In genomic region chr5:27026791-27027190, GRCh38 we compare ENCODE assay signal across 20 cellular contexts. TPM values are rescaled to one million over a fixed set of nuclear protein-coding genes. Genes with fewer than 3 reads are reported as not detected.
A peak's percentile ranks its signal among the peaks of the same experiment; 100 is the strongest.
DNase-seq lines count a peak whose midpoint lies in the region; ATAC-seq, FAIRE-seq and TF ChIP-seq lines count a peak whose summit lies in the region.
"Had no signal": no experiment of that assay in that cellular context is flagged by ENCODE, and none has a peak within 500 bp of the region (broad histone marks: within the 10 kb centered on the region; RNA-seq: fewer than 3 reads in every experiment).

No MANE protein-coding gene starts in this region.

- no peak for TF ChIP-seq CTCF in RWPE2 (IDR thresholded peaks at IDR 0.05; ENCODE audit: poor library complexity, severe bottlenecking)
- no peak for TF ChIP-seq CTCF in MM.1S (IDR thresholded peaks at IDR 0.05; ENCODE audit: low read length)

- ATAC-seq in RWPE2 (ENCODE audit: low read depth), result peak; percentile 25; the same call in 1 of the 3 replicates

- H3K9me3 ChIP-seq in RWPE2 (ENCODE audit: severe bottlenecking) (no peaks in the 10 kb centered on the region), MM.1S (replicated peaks; ENCODE audit: insufficient read depth, low read length) (no peaks in the 10 kb centered on the region)
- H3K9me3 ChIP-seq: BLaER1 had no signal

- H3K27me3 ChIP-seq in RWPE2 (ENCODE audit: insufficient read depth, poor library complexity, severe bottlenecking), result no peaks in the 10 kb centered on the region
- H3K27me3 ChIP-seq in MM.1S (replicated peaks; ENCODE audit: insufficient read depth, low read length), result no peaks in the 10 kb centered on the region
- H3K27me3 ChIP-seq: BLaER1 had no signal

- no peaks in the 10 kb centered on the region for H3K9me2 ChIP-seq in MM.1S (replicated peaks; ENCODE audit: insufficient read depth, low read length)

- H3K79me2 ChIP-seq in MM.1S (ENCODE audit: low read length), result no peaks in the 10 kb centered on the region

- no peak overlapping the region for H3K4me2 ChIP-seq in MM.1S (ENCODE audit: low read depth, low read length)
- H3K4me2 ChIP-seq: BLaER1 had no signal

- no peak overlapping the region for H3K9ac ChIP-seq in MM.1S (ENCODE audit: low read length)
- H3K9ac ChIP-seq: BLaER1 had no signal

- no peak overlapping the region for H2AFZ ChIP-seq in MM.1S (ENCODE audit: low read length)

- FAIRE-seq in A204.1 (lab: Jason Lieb, UNC) (peak; percentile 55), endometrium (lab: Jason Lieb, UNC) (peak; percentile 37)
- FAIRE-seq: H1 had no signal

- H3K36me3 ChIP-seq in RWPE2 (ENCODE audit: low read depth) (no peaks in the 10 kb centered on the region), MM.1S (replicated peaks; ENCODE audit: insufficient read depth, low read length) (no peaks in the 10 kb centered on the region)
- H3K36me3 ChIP-seq: BLaER1 had no signal

- DNase-seq in HT-29 (ENCODE audit: low spot score) (peak; percentile 35), RWPE2 (ENCODE audit: low spot score) (no peak), SK-N-DZ (ENCODE audit: low spot score) (no peak), MM.1S (no peak)
- DNase-seq in activated CD4-positive, alpha-beta T cell treated with anti-CD3 and anti-CD28 coated beads for 48 hours, result no peak
- DNase-seq: CD4-positive, alpha-beta memory T cell; DMS153; DMS79; GF-D8; H9; IMR-90 had no signal

- no peak overlapping the region for H3K27ac ChIP-seq in RWPE2 (ENCODE audit: poor library complexity, severe bottlenecking)
- H3K27ac ChIP-seq in MM.1S (ENCODE audit: low read length), result no peak overlapping the region
- H3K27ac ChIP-seq: 22Rv1, BLaER1 had no signal

- no peaks in the 10 kb centered on the region for H3F3A ChIP-seq in MM.1S (ENCODE audit: insufficient read depth, low read length)

- H3K4me1 ChIP-seq in RWPE2 (ENCODE audit: insufficient read depth, poor library complexity, severe bottlenecking) (no peaks in the 10 kb centered on the region), MM.1S (ENCODE audit: low read length) (no peaks in the 10 kb centered on the region)
- H3K4me1 ChIP-seq: BLaER1 had no signal

- no peaks in the 10 kb centered on the region for H4K20me1 ChIP-seq in MM.1S (ENCODE audit: insufficient read depth, low read length)
- H4K20me1 ChIP-seq: BLaER1 had no signal

- H3K4me3 ChIP-seq in RWPE2 (ENCODE audit: severe bottlenecking) (no peak overlapping the region), MM.1S (ENCODE audit: low read length) (no peak overlapping the region)
- H3K4me3 ChIP-seq: BLaER1 had no signal

RNA-seq across cellular contexts. Expression of gene CDH9, which starts 11.6 kb away (rescaled TPM):
- not detected in 2 replicates for total RNA-seq in HT-29 (2014; rRNA removed; shearing (Covaris generic))
- polyA plus RNA-seq in SK-N-DZ (2014; cell fraction: cytosol; rRNA removed), result not detected in 2 replicates
- not detected in 2 replicates for polyA plus RNA-seq in SK-N-DZ (2014; cell fraction: nucleus; rRNA removed)
- total RNA-seq: A673; CD4-positive, alpha-beta memory T cell; Daoy; IMR-90 had no signal
- polyA plus RNA-seq: AG04450; CD14-positive monocyte; CD4-positive, alpha-beta memory T cell; IMR-90 had no signal
